Comparison of ENCODE assay signal across 1 cellular context in genomic region chrX:9708086-9708485, GRCh38.
TF ChIP-seq lines count a peak whose summit lies in the region.

No MANE protein-coding gene starts in this region.

TF ChIP-seq in WTC11, 78 proteins besides CTCF, POLR2A, EP300 and RAD21 (continued from another document):
- TF ChIP-seq ARID4B (CRISPR knock-in tag; IDR thresholded peaks at IDR 0.05; ENCODE audit: borderline replicate concordance) (no peak), CBFB (CRISPR knock-in tag; IDR thresholded peaks at IDR 0.05; ENCODE audit: low read depth) (no peak), TP53 (CRISPR knock-in tag; IDR thresholded peaks at IDR 0.05) (no peak), ZBTB43 (CRISPR knock-in tag; IDR thresholded peaks at IDR 0.05) (no peak), FOXP1 (CRISPR knock-in tag; IDR thresholded peaks at IDR 0.05; ENCODE audit: borderline replicate concordance) (no peak), ZNF425 (CRISPR knock-in tag; conservative IDR thresholded peaks at IDR 0.05) (no peak), TEAD1 (CRISPR knock-in tag; IDR thresholded peaks at IDR 0.05) (no peak), ZBTB21 (CRISPR knock-in tag; IDR thresholded peaks at IDR 0.05; ENCODE audit: borderline replicate concordance) (no peak), PREB (CRISPR knock-in tag; IDR thresholded peaks at IDR 0.05; ENCODE audit: borderline replicate concordance) (no peak), FOXK1 (CRISPR knock-in tag; IDR thresholded peaks at IDR 0.05) (no peak), SP1 (CRISPR knock-in tag; conservative IDR thresholded peaks at IDR 0.05) (no peak), ELF4 (CRISPR knock-in tag; IDR thresholded peaks at IDR 0.05; ENCODE audit: low read depth) (no peak), MXD4 (CRISPR knock-in tag; IDR thresholded peaks at IDR 0.05; ENCODE audit: borderline replicate concordance) (no peak), ZNF317 (CRISPR knock-in tag; IDR thresholded peaks at IDR 0.05; ENCODE audit: borderline replicate concordance, low read depth) (no peak), AFF4 (CRISPR knock-in tag; IDR thresholded peaks at IDR 0.05; ENCODE audit: borderline replicate concordance) (no peak)
